ENCODE assay signal across 28 cellular contexts in genomic region chr2:46310446-46310845, GRCh38. TPM values are rescaled to one million over a fixed set of nuclear protein-coding genes. Genes with fewer than 3 reads are reported as not detected.
DNase-seq lines count a peak whose midpoint lies in the region; TF ChIP-seq lines count a peak whose summit lies in the region.
"Had no signal": no experiment of that assay in that cellular context is flagged by ENCODE, and none has a peak within 500 bp of the region (broad histone marks: within the 10 kb centered on the region; RNA-seq: fewer than 3 reads in every experiment).

No MANE protein-coding gene starts in this region.

- peak overlapping the region; percentile 82 for H3K4ac ChIP-seq in trophoblast cell (ENCODE audit: low read depth, low read length)

- H2BK120ac ChIP-seq in trophoblast cell (ENCODE audit: insufficient read depth, low read length, poor library complexity) = no peak overlapping the region

- intact Hi-C loops in CD4-positive, alpha-beta memory T cell (cut with micrococcal nuclease) = no loop called here

- H3K4me2 ChIP-seq in trophoblast cell (ENCODE audit: low read length) = no peak overlapping the region

- no peak overlapping the region for H3K4me3 ChIP-seq in ACC112 (ENCODE audit: low read depth, low read length)
- H3K4me3 ChIP-seq in trophoblast cell (ENCODE audit: low read depth, low read length) = no peak overlapping the region
- no peak overlapping the region for H3K4me3 ChIP-seq in CD4-positive, alpha-beta memory T cell (ENCODE audit: low read length in 2 of 2)
- H3K4me3 ChIP-seq: BLaER1 treated with 17β-estradiol and CSF1 and Interleukin-3, amounts not matched to agents 10 nM and 100 nM; tibial nerve had no signal

- no peak overlapping the region for H2BK12ac ChIP-seq in trophoblast cell (ENCODE audit: low read length)

- H3K4me1 ChIP-seq in ACC112 (ENCODE audit: control insufficient read depth, insufficient read depth, low read length, unreplicated experiment) (peaks cover 90% of the 10 kb centered on the region), trophoblast cell (ENCODE audit: control insufficient read depth in 1 of 2, insufficient read depth in 2 of 2, low read length in 2 of 2) (peaks cover 42 to 55% of the 10 kb centered on the region in 2 experiments)
- H3K4me1 ChIP-seq in CD4-positive, alpha-beta memory T cell (ENCODE audit: insufficient read depth, low read length) = peaks cover 13% of the 10 kb centered on the region

- WGBS in trophoblast cell (ENCODE audit: extremely low coverage, insufficient coverage, insufficient read length) = no CpG with 5 or more reads among the region's 5 CpGs

- POLR2A ChIA-PET in CD4-positive, alpha-beta memory T cell (lab: Charles Lee; ENCODE audit: partially characterized antibody) = interaction anchor here (1.0 kb wide), 1 partner anchor 9 kb away, joined by 3 read pairs; no protein-coding TSS in a partner anchor

- peaks cover 5% of the 10 kb centered on the region; the same call in 1 of the 2 replicates for H3K36me3 Mint-ChIP-seq in HFFc6 (ENCODE audit: low read depth)
- no peaks in the 10 kb centered on the region for H3K36me3 Mint-ChIP-seq in CD4-positive, alpha-beta memory T cell
- H3K36me3 Mint-ChIP-seq: memory B cell had no signal

- DNase-seq in HFFc6 = no peak
- no peak for DNase-seq in epithelial cell of prostate (ENCODE audit: low read depth, low spot score)
- DNase-seq in trophoblast cell = peak; percentile 88 to 93
- DNase-seq in NCI-H2196 (lab: John Stamatoyannopoulos, UW; ENCODE audit: unreplicated experiment) = no peak
- no peak for DNase-seq in CD4-positive, alpha-beta memory T cell
- DNase-seq in stimulated activated CD4-positive, alpha-beta T cell treated with anti-CD3 and anti-CD28 coated beads, Interleukin-12 subunit alpha, Interleukin-12 subunit beta, amount 100 ng/mL, for 4 hours = no peak
- DNase-seq in DMS153 (lab: John Stamatoyannopoulos, UW) = no peak
- DNase-seq: activated CD4-positive, alpha-beta T cell treated with anti-CD3 and anti-CD28 coated beads, Interleukin-2, amount 50 U/mL, for 1 hour; activated CD4-positive, CD25-positive, alpha-beta regulatory T cell; activated gamma-delta T cell; activated naive CD8-positive, alpha-beta T cell treated with anti-CD3 and anti-CD28 coated beads, Interleukin-2, amount 10 ng/mL, durations not matched to agents 7 days and 5 days; activated T-cell treated with anti-CD3 and anti-CD28 coated beads, Interleukin-2, amount 50 U/mL, for 24 hours; DMS53; head of caudate nucleus; Karpas-422; NCI-H2107; NCI-H446 treated with DMSO at 0.1 percent for 48 hours; NCI-H774; nephron progenitor cell; stimulated activated CD4-positive, alpha-beta T cell treated with anti-CD3 and anti-CD28 coated beads, Interleukin-2, amount 100 ng/mL, for 48 hours; stimulated activated naive CD8-positive, alpha-beta T cell treated with anti-CD3 and anti-CD28 coated beads, Interleukin-15, amount 100 ng/mL, for 72 hours had no signal

- no peak overlapping the region for H4K12ac ChIP-seq in trophoblast cell (ENCODE audit: low read depth, low read length)

- CTCF ChIA-PET in CD4-positive, alpha-beta memory T cell (lab: Charles Lee; ENCODE audit: partially characterized antibody) = no interaction called here

- no peak overlapping the region for H4K91ac ChIP-seq in trophoblast cell (ENCODE audit: low read depth, low read length)

- no peak overlapping the region for H2AK5ac ChIP-seq in trophoblast cell (ENCODE audit: low read length)

- H3K9ac ChIP-seq in trophoblast cell (ENCODE audit: low read length) = no peak overlapping the region
- H3K9ac ChIP-seq: BLaER1 treated with 17β-estradiol and CSF1 and Interleukin-3, amounts not matched to agents 10 nM and 100 nM; parathyroid adenoma had no signal

- H3K27me3 ChIP-seq in ACC112 (ENCODE audit: insufficient read depth, low read length) = no peaks in the 10 kb centered on the region
- no peaks in the 10 kb centered on the region for H3K27me3 ChIP-seq in trophoblast cell (ENCODE audit: insufficient read depth, low read length)
- H3K27me3 ChIP-seq in CD4-positive, alpha-beta memory T cell (ENCODE audit: insufficient read depth, low read length) = peaks cover 3% of the 10 kb centered on the region
- H3K27me3 ChIP-seq: BLaER1 treated with 17β-estradiol and CSF1 and Interleukin-3, amounts not matched to agents 10 nM and 100 nM; tibial nerve had no signal

- no peak overlapping the region for H2AFZ ChIP-seq in ACC112 (ENCODE audit: low read length, unreplicated experiment)
- H2AFZ ChIP-seq in trophoblast cell (ENCODE audit: insufficient read depth, low read length, poor library complexity) = no peak overlapping the region
- H2AFZ ChIP-seq: parathyroid adenoma had no signal

- H3K79me1 ChIP-seq in trophoblast cell (ENCODE audit: low read length) = peaks cover 11% of the 10 kb centered on the region

- TF ChIP-seq CTCF in HFFc6 (IDR thresholded peaks at IDR 0.05) = no peak

- H4K8ac ChIP-seq in trophoblast cell (ENCODE audit: low read depth, low read length) = no peak overlapping the region

- no peak overlapping the region for H3K14ac ChIP-seq in trophoblast cell (ENCODE audit: low read length)

- H3K27me3 Mint-ChIP-seq in HFFc6 (ENCODE audit: insufficient read depth) = peaks cover 3% of the 10 kb centered on the region
- peaks cover 13 to 19% of the 10 kb centered on the region in 2 donors for H3K27me3 Mint-ChIP-seq in CD4-positive, alpha-beta memory T cell

- no peak overlapping the region for H3K23ac ChIP-seq in trophoblast cell (ENCODE audit: low read length)

- no peaks in the 10 kb centered on the region for H3K9me3 ChIP-seq in trophoblast cell (ENCODE audit: insufficient read depth, low read depth, low read length)
- no peaks in the 10 kb centered on the region for H3K9me3 ChIP-seq in CD4-positive, alpha-beta memory T cell (ENCODE audit: control insufficient read depth in 1 of 2, low read length in 2 of 2)
- H3K9me3 ChIP-seq: tibial nerve had no signal

- peak overlapping the region; percentile 71; the same call in 1 of the 2 replicates for H3K27ac Mint-ChIP-seq in HFFc6
- no peak overlapping the region for H3K27ac Mint-ChIP-seq in CD4-positive, alpha-beta memory T cell
- H3K27ac Mint-ChIP-seq: activated naive CD8-positive, alpha-beta T cell treated with anti-CD3 and anti-CD28 coated beads, Interleukin-2, amount 10 ng/mL, durations not matched to agents 7 days and 5 days; activated T-cell treated with anti-CD3 and anti-CD28 coated beads, Interleukin-2, amount 50 U/mL, for 24 hours; dendritic cell treated with granulocyte-macrophage colony-stimulating factor and Interleukin-4, amounts not matched to agents 40 ng/mL and 50 ng/mL, for 4 days; memory B cell; nephron progenitor cell; stimulated activated naive CD8-positive, alpha-beta T cell treated with anti-CD3 and anti-CD28 coated beads, Interleukin-15, amount 100 ng/mL, for 72 hours had no signal

- no peak overlapping the region for H2BK5ac ChIP-seq in trophoblast cell (ENCODE audit: low read depth, low read length, poor library complexity)

- H3K4me1 Mint-ChIP-seq in HFFc6 (ENCODE audit: low read depth) = peaks cover 94% of the 10 kb centered on the region
- peaks cover 3 to 19% (median 9%) of the 10 kb centered on the region in 4 donors for H3K4me1 Mint-ChIP-seq in CD4-positive, alpha-beta memory T cell
- H3K4me1 Mint-ChIP-seq: memory B cell, nephron progenitor cell had no signal

- H3K27ac ChIP-seq in ACC112 (ENCODE audit: low read depth, low read length) = peak overlapping the region; percentile 87
- H3K27ac ChIP-seq in epithelial cell of prostate = peak overlapping the region; percentile 80
- peak overlapping the region; percentile 28 for H3K27ac ChIP-seq in trophoblast cell (ENCODE audit: low read depth, low read length)
- H3K27ac ChIP-seq in CD4-positive, alpha-beta memory T cell (ENCODE audit: low read depth, low read length) = no peak overlapping the region
- H3K27ac ChIP-seq: BLaER1 treated with 17β-estradiol and CSF1 and Interleukin-3, amounts not matched to agents 10 nM and 100 nM; parathyroid adenoma had no signal

- H3K18ac ChIP-seq in trophoblast cell (ENCODE audit: low read length) = no peak overlapping the region

- no peak overlapping the region for H3K4me3 Mint-ChIP-seq in HFFc6
- H3K4me3 Mint-ChIP-seq in CD4-positive, alpha-beta memory T cell = no peak overlapping the region
- H3K4me3 Mint-ChIP-seq: activated naive CD8-positive, alpha-beta T cell treated with anti-CD3 and anti-CD28 coated beads, Interleukin-2, amount 10 ng/mL, durations not matched to agents 7 days and 5 days; activated T-cell treated with anti-CD3 and anti-CD28 coated beads, Interleukin-2, amount 50 U/mL, for 24 hours; central memory CD8-positive, alpha-beta T cell; dendritic cell treated with granulocyte-macrophage colony-stimulating factor and Interleukin-4, amounts not matched to agents 40 ng/mL and 50 ng/mL, for 4 days; memory B cell; nephron progenitor cell; stimulated activated naive CD8-positive, alpha-beta T cell treated with anti-CD3 and anti-CD28 coated beads, Interleukin-15, amount 100 ng/mL, for 72 hours had no signal

- H3K9me3 Mint-ChIP-seq in HFFc6 = no peaks in the 10 kb centered on the region
- H3K9me3 Mint-ChIP-seq in CD4-positive, alpha-beta memory T cell = no peaks in the 10 kb centered on the region
- H3K9me3 Mint-ChIP-seq: activated naive CD8-positive, alpha-beta T cell treated with anti-CD3 and anti-CD28 coated beads, Interleukin-2, amount 10 ng/mL, durations not matched to agents 7 days and 5 days; activated T-cell treated with anti-CD3 and anti-CD28 coated beads, Interleukin-2, amount 50 U/mL, for 24 hours; central memory CD8-positive, alpha-beta T cell; dendritic cell treated with granulocyte-macrophage colony-stimulating factor and Interleukin-4, amounts not matched to agents 40 ng/mL and 50 ng/mL, for 4 days; memory B cell; stimulated activated naive CD8-positive, alpha-beta T cell treated with anti-CD3 and anti-CD28 coated beads, Interleukin-15, amount 100 ng/mL, for 72 hours had no signal

- H3K79me2 ChIP-seq in ACC112 (ENCODE audit: control insufficient read depth, insufficient read depth, low read length, unreplicated experiment) (peaks cover 83% of the 10 kb centered on the region), trophoblast cell (ENCODE audit: control insufficient read depth, insufficient read depth, low read length, poor library complexity) (peaks cover 44% of the 10 kb centered on the region)

- H3K36me3 ChIP-seq in ACC112 (ENCODE audit: insufficient read depth, low read length) (no peaks in the 10 kb centered on the region), trophoblast cell (ENCODE audit: control insufficient read depth in 1 of 2, insufficient read depth in 2 of 2, low read length in 2 of 2) (peaks cover 16 to 29% of the 10 kb centered on the region in 2 experiments)
- no peaks in the 10 kb centered on the region for H3K36me3 ChIP-seq in CD4-positive, alpha-beta memory T cell (ENCODE audit: insufficient read depth, low read length)
- H3K36me3 ChIP-seq: tibial nerve had no signal

RNA-seq across cellular contexts. Expression of gene EPAS1, which starts 13.2 kb away (rescaled TPM):
- 100 to 1,000 TPM in 4 of 6 experiments, 10 to 100 TPM in 2; 93.5 to 115 (median 101) TPM for total RNA-seq in HFFc6 (2021; fragmentation: NEBNext Ultra II Directional; extraction: Animal tissue kit (Norgen Biotek cat#: 25700))
- 1,165 and 1,253 TPM in 2 replicates for polyA plus RNA-seq in trophoblast cell (2013)
- total RNA-seq in CD4-positive, alpha-beta memory T cell = 1 to 10 TPM; 2.3 to 2.7 TPM
- under 1 TPM in 1 of 2 donors, not detected in 1; 0.40 TPM for polyA plus RNA-seq in CD4-positive, alpha-beta memory T cell

Comparison
In these comparisons a context has a peak if more than half of its experiments do, and no peak if none do; other contexts are left out.
1. DNase-seq: peak in trophoblast cell (2 of 2); none in HFFc6 (single experiment), epithelial cell of prostate (single experiment), NCI-H2196 (single experiment), CD4-positive, alpha-beta memory T cell (0 of 5), stimulated activated CD4-positive, alpha-beta T cell treated with anti-CD3 and anti-CD28 coated beads, Interleukin-12 subunit alpha, Interleukin-12 subunit beta, amount 100 ng/mL, for 4 hours (single experiment) and DMS153 (single experiment).
2. RNA of gene EPAS1, which starts 13.2 kb away (total RNA-seq): 93.5 to 115 TPM in HFFc6; 2.3 to 2.7 TPM in CD4-positive, alpha-beta memory T cell; every median in the first group is over 10 times any median in the second.